1 cellular context compared by ENCODE assay signal in genomic region chr1:45864124-45864721, GRCh38.
TF ChIP-seq lines count a peak whose summit lies in the region.

No MANE protein-coding gene starts in this region.

TF ChIP-seq in HEK293T, 16 proteins besides CTCF, POLR2A, EP300 and RAD21 (continued from another document):
- TF ChIP-seq FOXA1 (IDR thresholded peaks at IDR 0.05) (no peak), SP1 (IDR thresholded peaks at IDR 0.05) (no peak), L3MBTL2 (conservative IDR thresholded peaks at IDR 0.05) (no peak)
